Comparison of ENCODE assay signal across 17 cellular contexts in the genomic region with DNA sequence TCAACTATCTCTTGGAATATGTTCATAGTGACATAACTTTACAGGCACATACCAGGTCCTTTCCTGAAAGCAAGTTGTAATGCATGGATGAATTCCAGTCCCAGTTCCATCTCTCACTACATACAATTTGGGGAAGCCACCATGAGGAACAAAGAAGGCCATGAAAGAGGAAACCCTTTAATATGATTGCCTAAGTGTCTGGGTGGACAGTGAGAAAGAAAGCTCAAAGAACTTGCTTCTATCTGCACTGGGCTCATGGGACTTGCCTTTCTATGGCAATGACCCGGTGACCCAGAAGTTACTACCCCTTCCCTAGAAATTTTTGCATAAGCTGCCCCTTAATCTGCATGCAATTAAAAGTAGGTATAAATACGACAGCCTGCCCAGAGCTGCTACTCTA.
"Had no signal": no experiment of that assay in that cellular context is flagged by ENCODE, and none has a peak within 500 bp of the region (broad histone marks: within the 10 kb centered on the region; RNA-seq: fewer than 3 reads in every experiment).

No MANE protein-coding gene starts in this region.

- H3K4me1 ChIP-seq: colonic mucosa, prostate gland had no signal

- H3K9me3 ChIP-seq: colonic mucosa, esophagus squamous epithelium, prostate gland, right atrium auricular region, tibial artery had no signal

- H3K27me3 ChIP-seq: colonic mucosa, esophagus squamous epithelium, right atrium auricular region, tibial artery had no signal

- H3K27ac ChIP-seq: colonic mucosa, prostate gland, right atrium auricular region, tibial artery had no signal

- DNase-seq: activated CD4-positive, alpha-beta T cell treated with anti-CD3 and anti-CD28 coated beads, Interleukin-2, amount 10 ng/mL, durations not matched to agents 7 days and 5 days; activated CD8-positive, alpha-beta T cell treated with anti-CD3 and anti-CD28 coated beads, Interleukin-2, amount 10 ng/mL, durations not matched to agents 7 days and 5 days; activated naive CD4-positive, alpha-beta T cell treated with Interleukin-2 at 50 U/mL for 16 hours; activated naive CD8-positive, alpha-beta T cell treated with anti-CD3 and anti-CD28 coated beads, Interleukin-2, amount 10 ng/mL, durations not matched to agents 7 days and 5 days; activated T-cell treated with anti-CD3 and anti-CD28 coated beads, Interleukin-2, amount 50 U/mL, for 24 hours; anterior cingulate cortex; central memory CD4-positive, alpha-beta T cell; colonic mucosa; esophagus squamous epithelium; hippocampal formation; midbrain; stimulated activated naive CD8-positive, alpha-beta T cell treated with anti-CD3 and anti-CD28 coated beads, Interleukin-15, Interleukin-2, amounts not matched to agents 100 U/mL and 50 U/mL, for 24 hours; substantia nigra; tibial artery had no signal

- H3K4me3 ChIP-seq: colonic mucosa, esophagus squamous epithelium, prostate gland, right atrium auricular region, tibial artery had no signal

- H3K36me3 ChIP-seq: colonic mucosa, esophagus squamous epithelium, prostate gland, right atrium auricular region had no signal

- ATAC-seq: activated CD4-positive, CD25-positive, alpha-beta regulatory T cell treated with anti-CD3 and anti-CD28 coated beads, Interleukin-2, amount 50 U/mL, for 24 hours; activated CD8-positive, alpha-beta T cell treated with anti-CD3 and anti-CD28 coated beads, Interleukin-2, amount 10 ng/mL, durations not matched to agents 7 days and 5 days; stimulated activated naive CD8-positive, alpha-beta T cell treated with anti-CD3 and anti-CD28 coated beads, Interleukin-15, Interleukin-2, amounts not matched to agents 100 U/mL and 50 U/mL, for 24 hours had no signal
